ENCODE assay signal across 14 cellular contexts in the genomic region with DNA sequence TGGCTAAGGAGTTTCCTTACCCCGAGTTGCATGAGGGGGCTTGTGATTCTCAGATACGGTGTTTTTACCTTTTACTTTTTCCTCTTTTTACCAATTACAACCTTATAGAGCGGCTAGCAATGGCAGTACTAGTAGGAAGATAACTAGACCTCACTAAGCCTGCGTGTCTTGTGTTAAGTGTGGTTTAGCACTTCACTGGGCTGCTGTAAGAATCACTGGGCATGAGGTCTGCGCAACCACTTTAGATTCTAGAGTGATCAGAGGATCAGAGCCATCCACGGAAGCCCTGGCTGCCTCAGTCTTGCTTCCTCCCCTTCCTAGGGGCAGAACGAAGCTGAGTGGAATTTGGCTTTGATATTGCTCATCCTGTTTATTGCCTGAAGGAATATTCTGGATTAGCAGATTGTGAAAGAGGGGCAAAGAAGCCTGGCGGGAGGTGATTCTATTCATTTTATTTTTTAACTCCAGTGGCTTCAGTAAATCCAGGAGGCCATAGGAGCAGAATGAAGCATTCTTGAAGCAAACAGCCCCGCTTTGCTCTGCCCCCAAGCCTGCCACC.
DNase-seq lines count a peak whose midpoint lies in the region; ATAC-seq and TF ChIP-seq lines count a peak whose summit lies in the region.
"Had no signal": no experiment of that assay in that cellular context is flagged by ENCODE, and none has a peak within 500 bp of the region (broad histone marks: within the 10 kb centered on the region; RNA-seq: fewer than 3 reads in every experiment).

No MANE protein-coding gene starts in this region.

- H3F3A ChIP-seq in GM23338 (replicated peaks; ENCODE audit: low read depth) (no peaks in the 10 kb centered on the region), MM.1S (ENCODE audit: insufficient read depth, low read length) (no peaks in the 10 kb centered on the region)

- no peaks in the 10 kb centered on the region; the same call in 2 of the 3 replicates for H3K9me3 Mint-ChIP-seq in GM23338
- H3K9me3 Mint-ChIP-seq: activated CD4-positive, alpha-beta T cell treated with anti-CD3 and anti-CD28 coated beads, Interleukin-2, amount 10 ng/mL, durations not matched to agents 24 days and 14 days; CD4-positive, alpha-beta T cell had no signal

- H3K36me3 ChIP-seq in GM23338 (ENCODE audit: insufficient read depth) (no peaks in the 10 kb centered on the region), MM.1S (replicated peaks; ENCODE audit: insufficient read depth, low read length) (no peaks in the 10 kb centered on the region), A673 (ENCODE audit: insufficient read depth, low read length, poor library complexity, severe bottlenecking) (no peaks in the 10 kb centered on the region), transverse colon (no peaks in the 10 kb centered on the region)
- H3K36me3 ChIP-seq: vagina had no signal

- intact Hi-C loops in A673 (cut with micrococcal nuclease; ENCODE audit: unreplicated experiment): loop anchor here (10.0 kb wide), 1 partner anchor 186 kb away; no protein-coding TSS in a partner anchor
- intact Hi-C loops in transverse colon (cut with DNase I; ENCODE audit: low total_unique reads): no loop called here

- H3K9me3 ChIP-seq in MM.1S (replicated peaks; ENCODE audit: insufficient read depth, low read length) (no peaks in the 10 kb centered on the region), A673 (ENCODE audit: low read depth, low read length, poor library complexity, severe bottlenecking) (peaks cover 8% of the 10 kb centered on the region), transverse colon (no peaks in the 10 kb centered on the region)
- H3K9me3 ChIP-seq: vagina had no signal

- no peaks in the 10 kb centered on the region for H4K20me1 ChIP-seq in GM23338 (replicated peaks; ENCODE audit: insufficient read depth)
- H4K20me1 ChIP-seq in MM.1S (ENCODE audit: insufficient read depth, low read length): no peaks in the 10 kb centered on the region

- H3K27ac ChIP-seq in GM23338 (ENCODE audit: low read depth) (0 out of 2 replicates have a peak overlapping the region, but pooled peaks have one; percentile 45), MM.1S (ENCODE audit: low read length) (no peak overlapping the region), A673 (ENCODE audit: low read depth, low read length, poor library complexity, severe bottlenecking) (no peak overlapping the region), transverse colon (no peak overlapping the region)
- H3K27ac ChIP-seq: vagina had no signal

- H2AFZ ChIP-seq in GM23338 (no peak overlapping the region), MM.1S (ENCODE audit: low read length) (no peak overlapping the region)

- no peak for TF ChIP-seq EP300 in transverse colon (IDR thresholded peaks at IDR 0.05; ENCODE audit: low read depth)

- H3K4me2 ChIP-seq in GM23338: peak overlapping the region; percentile 64; the same call in 1 of the 2 replicates
- no peak overlapping the region for H3K4me2 ChIP-seq in MM.1S (ENCODE audit: low read depth, low read length)
- H3K4me2 ChIP-seq: SK-N-SH had no signal

- 78 to 94% methylated on average over 4 to 9 of the region's 9 CpGs for WGBS in transverse colon (ENCODE audit: low coverage in 1 of 2), 2 donors

- H3K4me1 ChIP-seq in GM23338 (ENCODE audit: insufficient read depth) (peaks cover 35% of the 10 kb centered on the region), MM.1S (ENCODE audit: low read length) (no peaks in the 10 kb centered on the region), A673 (ENCODE audit: insufficient read depth, low read length, poor library complexity, severe bottlenecking) (peaks cover 19% of the 10 kb centered on the region), transverse colon (no peaks in the 10 kb centered on the region)
- H3K4me1 ChIP-seq: vagina had no signal

- H3K27me3 ChIP-seq in GM23338 (ENCODE audit: insufficient read depth) (no peaks in the 10 kb centered on the region), MM.1S (replicated peaks; ENCODE audit: insufficient read depth, low read length) (no peaks in the 10 kb centered on the region), A673 (replicated peaks; ENCODE audit: insufficient read depth, low read depth, low read length, poor library complexity) (no peaks in the 10 kb centered on the region), transverse colon (no peaks in the 10 kb centered on the region)
- H3K27me3 ChIP-seq: vagina had no signal

- TF ChIP-seq CTCF in GM23338 (conservative IDR thresholded peaks at IDR 0.05; ENCODE audit: low read depth in 2 of 2): no peak
- TF ChIP-seq CTCF in MM.1S (IDR thresholded peaks at IDR 0.05; ENCODE audit: low read length): no peak
- no peak for TF ChIP-seq CTCF in A673 (conservative IDR thresholded peaks at IDR 0.05; ENCODE audit: low read depth, low read length)
- no peak for TF ChIP-seq CTCF in transverse colon (IDR thresholded peaks at IDR 0.05)

- H3K4me3 Mint-ChIP-seq in GM23338: no peak overlapping the region
- H3K4me3 Mint-ChIP-seq: activated CD4-positive, alpha-beta T cell treated with anti-CD3 and anti-CD28 coated beads, Interleukin-2, amount 10 ng/mL, durations not matched to agents 24 days and 14 days; activated naive CD4-positive, alpha-beta T cell treated with anti-CD3 and anti-CD28 coated beads, Interleukin-2, amount 10 ng/mL, durations not matched to agents 7 days and 5 days; CD4-positive, alpha-beta T cell; neural crest cell had no signal

- no peaks in the 10 kb centered on the region for H3K36me3 Mint-ChIP-seq in GM23338 (ENCODE audit: low read depth)

- H3K27ac Mint-ChIP-seq in GM23338: no peak overlapping the region; the same call in 1 of the 2 replicates
- H3K27ac Mint-ChIP-seq: activated CD4-positive, alpha-beta T cell treated with anti-CD3 and anti-CD28 coated beads, Interleukin-2, amount 10 ng/mL, durations not matched to agents 24 days and 14 days; activated naive CD4-positive, alpha-beta T cell treated with anti-CD3 and anti-CD28 coated beads, Interleukin-2, amount 10 ng/mL, durations not matched to agents 7 days and 5 days; CD4-positive, alpha-beta T cell had no signal

- no peak for TF ChIP-seq POLR2A in transverse colon (IDR thresholded peaks at IDR 0.05)

- H3K4me1 Mint-ChIP-seq in GM23338: peaks cover 33% of the 10 kb centered on the region

- CTCF ChIA-PET in A673 (lab: Charles Lee): interaction anchor here (1.0 kb wide), 1 partner anchor 36 kb away, joined by 3 read pairs; no protein-coding TSS in a partner anchor

- no peaks in the 10 kb centered on the region for H3K79me2 ChIP-seq in GM23338 (replicated peaks; ENCODE audit: insufficient read depth)
- no peaks in the 10 kb centered on the region for H3K79me2 ChIP-seq in MM.1S (ENCODE audit: low read length)

- H3K9me2 ChIP-seq in GM23338 (ENCODE audit: insufficient read depth) (no peaks in the 10 kb centered on the region), MM.1S (replicated peaks; ENCODE audit: insufficient read depth, low read length) (no peaks in the 10 kb centered on the region)
- H3K9me2 ChIP-seq: SK-N-SH had no signal

- H3K27me3 Mint-ChIP-seq in GM23338 (ENCODE audit: insufficient read depth, low read depth, poor library complexity): peaks cover 1% of the 10 kb centered on the region
- H3K27me3 Mint-ChIP-seq: activated CD4-positive, alpha-beta T cell treated with anti-CD3 and anti-CD28 coated beads, Interleukin-2, amount 10 ng/mL, durations not matched to agents 24 days and 14 days; activated naive CD4-positive, alpha-beta T cell treated with anti-CD3 and anti-CD28 coated beads, Interleukin-2, amount 10 ng/mL, durations not matched to agents 7 days and 5 days; CD4-positive, alpha-beta T cell had no signal

- ATAC-seq in GM23338: peak; percentile 17
- peak; percentile 27 for ATAC-seq in left lobe of liver

- in situ Hi-C loops in transverse colon (cut with MboI; ENCODE audit: low pct_ligation_motif_present in 1 of 4, low pct_unique_long_range_greater_than_20kb in 1 of 4, low sequenced_read_pairs in 3 of 4): no loop called here

- H3K9ac ChIP-seq in MM.1S (ENCODE audit: low read length): no peak overlapping the region
- H3K9ac ChIP-seq: SK-N-SH had no signal

- POLR2A ChIA-PET in A673 (lab: Charles Lee; ENCODE audit: low non-redundant PET): no interaction called here

- H3K4me3 ChIP-seq in GM23338 (no peak overlapping the region), MM.1S (ENCODE audit: low read length) (no peak overlapping the region), A673 (ENCODE audit: low read depth, low read length, poor library complexity, severe bottlenecking) (no peak overlapping the region), transverse colon (no peak overlapping the region)
- H3K4me3 ChIP-seq: vagina had no signal

- BruUV-seq in A673 (replicated peaks; lab: Mats Ljungman, UMichigan): no TSS peak

- DNase-seq in EL (peak; percentile 47), GM23338 (ENCODE audit: low spot score) (no peak), RPMI7951 (ENCODE audit: low read depth) (peak; percentile 72), left lobe of liver (ENCODE audit: low spot score) (no peak), MM.1S (no peak), A673 (ENCODE audit: low spot score) (no peak), transverse colon (no peak), NCI-H345 (lab: John Stamatoyannopoulos, UW) (no peak)
- DNase-seq: activated CD4-positive, alpha-beta T cell treated with anti-CD3 and anti-CD28 coated beads, Interleukin-2, amount 10 ng/mL, durations not matched to agents 24 days and 14 days; activated naive CD4-positive, alpha-beta T cell treated with anti-CD3 and anti-CD28 coated beads, Interleukin-2, amount 10 ng/mL, durations not matched to agents 7 days and 5 days; CD4-positive, alpha-beta T cell had no signal

TF ChIP-seq in GM23338, 12 proteins besides CTCF, POLR2A, EP300 and RAD21 (continues in another document):
- no peak for TF ChIP-seq CREB1 (CRISPR knock-in tag; IDR thresholded peaks at IDR 0.05; ENCODE audit: low read depth)
- no peak for TF ChIP-seq POLR2AphosphoS5 (IDR thresholded peaks at IDR 0.05; ENCODE audit: low read depth)

Comparison
In these comparisons a context has a peak if more than half of its experiments do, and no peak if none do; other contexts are left out.
1. DNase-seq: peak in EL (single experiment) and RPMI7951 (single experiment); none in GM23338 (single experiment), left lobe of liver (single experiment), MM.1S (single experiment), A673 (single experiment), transverse colon (single experiment) and NCI-H345 (single experiment).